10 cellular contexts compared by ENCODE assay signal in the genomic region with DNA sequence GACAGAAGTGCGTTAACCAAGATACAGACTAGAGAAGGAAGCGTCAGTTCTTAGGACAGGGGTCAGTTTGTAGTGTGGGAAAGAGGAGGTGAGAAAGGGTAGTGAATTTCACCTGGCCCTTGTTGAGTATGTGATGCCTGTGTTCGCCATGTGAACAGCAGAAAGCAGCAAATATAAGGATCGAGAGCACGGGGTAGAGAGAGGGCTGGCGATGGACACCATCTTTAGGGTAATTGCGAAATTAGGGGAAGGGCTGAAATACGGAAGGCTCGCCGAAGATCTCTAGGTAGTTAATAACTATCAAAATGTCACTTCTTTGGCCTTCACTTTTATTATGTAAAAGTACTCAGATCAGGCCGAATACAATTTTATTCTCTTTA. TPM values are rescaled to one million over a fixed set of nuclear protein-coding genes. Genes with fewer than 3 reads are reported as not detected.
DNase-seq lines count a peak whose midpoint lies in the region; ATAC-seq, FAIRE-seq and TF ChIP-seq lines count a peak whose summit lies in the region.
"Had no signal": no experiment of that assay in that cellular context is flagged by ENCODE, and none has a peak within 500 bp of the region (broad histone marks: within the 10 kb centered on the region; RNA-seq: fewer than 3 reads in every experiment).

No MANE protein-coding gene starts in this region.

- peaks cover 54% of the 10 kb centered on the region for H3K27me3 Mint-ChIP-seq in activated CD4-positive, alpha-beta T cell treated with anti-CD3 and anti-CD28 coated beads, Interleukin-2, amount 10 ng/mL, durations not matched to agents 7 days and 5 days
- H3K27me3 Mint-ChIP-seq in activated naive CD8-positive, alpha-beta T cell treated with anti-CD3 and anti-CD28 coated beads, Interleukin-2, amount 10 ng/mL, durations not matched to agents 7 days and 5 days: peaks cover 29% of the 10 kb centered on the region

- H3K9me3 Mint-ChIP-seq in activated CD4-positive, alpha-beta T cell treated with anti-CD3 and anti-CD28 coated beads, Interleukin-2, amount 10 ng/mL, durations not matched to agents 7 days and 5 days: no peaks in the 10 kb centered on the region
- peaks cover 1% of the 10 kb centered on the region for H3K9me3 Mint-ChIP-seq in activated naive CD8-positive, alpha-beta T cell treated with anti-CD3 and anti-CD28 coated beads, Interleukin-2, amount 10 ng/mL, durations not matched to agents 7 days and 5 days

- H3K79me2 ChIP-seq in HepG2 (ENCODE audit: insufficient read depth, low read length): peaks cover 5% of the 10 kb centered on the region

- H3K9ac ChIP-seq in HepG2 (ENCODE audit: insufficient read depth, low read depth, low read length): no peak overlapping the region
- H3K9ac ChIP-seq: SK-N-SH had no signal

- FAIRE-seq in HepG2 (lab: Jason Lieb, UNC): no peak

- no peaks in the 10 kb centered on the region for H3K9me3 ChIP-seq in HepG2 (ENCODE audit: low read length)
- no peaks in the 10 kb centered on the region for H3K9me3 ChIP-seq in suprapubic skin
- no peaks in the 10 kb centered on the region for H3K9me3 ChIP-seq in SJCRH30 (replicated peaks)
- H3K9me3 ChIP-seq: MG63, SK-N-SH had no signal

- CTCF ChIA-PET in activated CD4-positive, alpha-beta T cell treated with anti-CD3 and anti-CD28 coated beads, Interleukin-2, amount 10 ng/mL, durations not matched to agents 7 days and 5 days (lab: Charles Lee): no interaction called here
- CTCF ChIA-PET in HepG2 (lab: Yijun Ruan, JAX; ENCODE audit: low intra/inter-chr PET ratio, low total read pairs): no interaction called here

- H3K36me3 Mint-ChIP-seq in activated CD4-positive, alpha-beta T cell treated with anti-CD3 and anti-CD28 coated beads, Interleukin-2, amount 10 ng/mL, durations not matched to agents 7 days and 5 days (ENCODE audit: low read depth): no peaks in the 10 kb centered on the region
- no peaks in the 10 kb centered on the region for H3K36me3 Mint-ChIP-seq in activated naive CD8-positive, alpha-beta T cell treated with anti-CD3 and anti-CD28 coated beads, Interleukin-2, amount 10 ng/mL, durations not matched to agents 7 days and 5 days

- ATAC-seq in activated naive CD8-positive, alpha-beta T cell treated with anti-CD3 and anti-CD28 coated beads, Interleukin-2, amount 10 ng/mL, durations not matched to agents 7 days and 5 days (ENCODE audit: low read depth): no peak
- ATAC-seq in HepG2: no peak

- H3K4me2 ChIP-seq in HepG2 (ENCODE audit: low read depth, low read length): peak overlapping the region; percentile 75
- H3K4me2 ChIP-seq: SK-N-SH had no signal

- peak overlapping the region; percentile 73 for H2AFZ ChIP-seq in HepG2 (ENCODE audit: low read length)

- H3K4me1 Mint-ChIP-seq in activated CD4-positive, alpha-beta T cell treated with anti-CD3 and anti-CD28 coated beads, Interleukin-2, amount 10 ng/mL, durations not matched to agents 7 days and 5 days: peaks cover 21% of the 10 kb centered on the region
- peaks cover 25% of the 10 kb centered on the region for H3K4me1 Mint-ChIP-seq in activated naive CD8-positive, alpha-beta T cell treated with anti-CD3 and anti-CD28 coated beads, Interleukin-2, amount 10 ng/mL, durations not matched to agents 7 days and 5 days

- peak overlapping the region; percentile 61 for H3K4me3 Mint-ChIP-seq in activated CD4-positive, alpha-beta T cell treated with anti-CD3 and anti-CD28 coated beads, Interleukin-2, amount 10 ng/mL, durations not matched to agents 7 days and 5 days
- H3K4me3 Mint-ChIP-seq in activated naive CD8-positive, alpha-beta T cell treated with anti-CD3 and anti-CD28 coated beads, Interleukin-2, amount 10 ng/mL, durations not matched to agents 7 days and 5 days: peak overlapping the region; percentile 81

- no peak overlapping the region for H3K27ac Mint-ChIP-seq in activated CD4-positive, alpha-beta T cell treated with anti-CD3 and anti-CD28 coated beads, Interleukin-2, amount 10 ng/mL, durations not matched to agents 7 days and 5 days
- H3K27ac Mint-ChIP-seq in activated naive CD8-positive, alpha-beta T cell treated with anti-CD3 and anti-CD28 coated beads, Interleukin-2, amount 10 ng/mL, durations not matched to agents 7 days and 5 days: no peak overlapping the region

- in situ Hi-C loops in HepG2 (cut with HindIII; ENCODE audit: extremely low pct_ligation_motif_present, low pct_unique_long_range_greater_than_20kb): no loop called here

- no peak for TF ChIP-seq RAD21 in HepG2 (CRISPR knock-in tag; IDR thresholded peaks at IDR 0.05)

- 36% methylated on average over 11 of the region's 11 CpGs for WGBS in HepG2 (ENCODE audit: low lambda C conversion rate)
- WGBS in suprapubic skin: 78% methylated on average over 11 of the region's 11 CpGs

- H3K27me3 ChIP-seq in HepG2 (ENCODE audit: control insufficient read depth in 1 of 2, insufficient read depth in 2 of 2, low read length in 2 of 2) (no peaks in the 10 kb centered on the region; a peak in 1 of 5 replicates), suprapubic skin (peaks cover 5% of the 10 kb centered on the region), SJCRH30 (no peaks in the 10 kb centered on the region)
- H3K27me3 ChIP-seq: MG63 had no signal

- peaks cover 10% of the 10 kb centered on the region for H3K4me1 ChIP-seq in HepG2 (ENCODE audit: insufficient read depth, low read length)
- H3K4me1 ChIP-seq in suprapubic skin: peaks cover 6% of the 10 kb centered on the region
- H3K4me1 ChIP-seq in SJCRH30: peaks cover 20% of the 10 kb centered on the region

- TF ChIP-seq CTCF in HepG2 (CRISPR knock-in tag; IDR thresholded peaks at IDR 0.05) (no peak), suprapubic skin (IDR thresholded peaks at IDR 0.05) (no peak)

- H3K27ac ChIP-seq in HepG2 (ENCODE audit: extremely low read length, insufficient read depth, low read length): no peak overlapping the region
- H3K27ac ChIP-seq in suprapubic skin: no peak overlapping the region
- no peak overlapping the region for H3K27ac ChIP-seq in SJCRH30

- H4K20me1 ChIP-seq in HepG2 (ENCODE audit: insufficient read depth, low read length): no peaks in the 10 kb centered on the region

- H3K4me3 ChIP-seq in HepG2 (replicated peaks in 1 of 3; ENCODE audit: insufficient read depth in 1 of 3, low read depth in 2 of 3, low read length in 3 of 3): peak overlapping the region; percentile 27 to 74 (median 28); a peak in 4 of 6 replicates
- H3K4me3 ChIP-seq in suprapubic skin: peak overlapping the region; percentile 49
- H3K4me3 ChIP-seq in SJCRH30: no peak overlapping the region
- H3K4me3 ChIP-seq: MG63 had no signal

- intact Hi-C loops in HepG2 (cut with micrococcal nuclease; ENCODE audit: unreplicated experiment): loop anchor here (10.0 kb wide), 1 partner anchor 211 kb away; no protein-coding TSS in a partner anchor

- no peak for DNase-seq in activated CD4-positive, alpha-beta T cell treated with anti-CD3 and anti-CD28 coated beads, Interleukin-2, amount 10 ng/mL, durations not matched to agents 7 days and 5 days
- DNase-seq in activated CD4-positive, alpha-beta T cell treated with anti-CD3 and anti-CD28 coated beads for 4 hours: no peak
- no peak for DNase-seq in activated naive CD8-positive, alpha-beta T cell treated with anti-CD3 and anti-CD28 coated beads, Interleukin-2, amount 10 ng/mL, durations not matched to agents 7 days and 5 days
- DNase-seq in HepG2 (ENCODE audit: low spot score): no peak
- DNase-seq in suprapubic skin (ENCODE audit: low spot score in 2 of 2): no peak
- DNase-seq in NCI-H146 treated with DMSO at 0.1 percent for 48 hours (lab: John Stamatoyannopoulos, UW; ENCODE audit: unreplicated experiment): no peak
- DNase-seq in D341Med (ENCODE audit: low spot score): no peak
- DNase-seq in SJCRH30: no peak
- DNase-seq: MG63 had no signal

- H3K36me3 ChIP-seq in HepG2 (replicated peaks in 1 of 2; ENCODE audit: control insufficient read depth in 1 of 2, insufficient read depth in 2 of 2, low read length in 2 of 2): no peaks in the 10 kb centered on the region
- no peaks in the 10 kb centered on the region for H3K36me3 ChIP-seq in suprapubic skin
- H3K36me3 ChIP-seq in SJCRH30: no peaks in the 10 kb centered on the region
- H3K36me3 ChIP-seq: MG63 had no signal

- BruUV-seq in HepG2 (replicated peaks; lab: Mats Ljungman, UMichigan): no TSS peak

- TF ChIP-seq EP300 in HepG2 (IDR thresholded peaks at IDR 0.05; ENCODE audit: low read depth in 2 of 2, low read length in 2 of 2) (no peak), HepG2 (CRISPR knock-in tag; IDR thresholded peaks at IDR 0.05; ENCODE audit: borderline replicate concordance) (no peak), suprapubic skin (IDR thresholded peaks at IDR 0.05) (no peak)

- TF ChIP-seq POLR2A in HepG2 (IDR thresholded peaks at IDR 0.05; ENCODE audit: insufficient read depth in 1 of 2, low read depth in 2 of 2, low read length in 2 of 2) (no peak), suprapubic skin (IDR thresholded peaks at IDR 0.05) (no peak)

- POLR2A ChIA-PET in activated CD4-positive, alpha-beta T cell treated with anti-CD3 and anti-CD28 coated beads, Interleukin-2, amount 10 ng/mL, durations not matched to agents 7 days and 5 days (lab: Charles Lee): interaction anchor here (0.5 kb wide), 1 partner anchor 61 kb away, joined by 3 read pairs; no protein-coding TSS in a partner anchor
- POLR2A ChIA-PET in activated naive CD8-positive, alpha-beta T cell treated with anti-CD3 and anti-CD28 coated beads, Interleukin-2, amount 10 ng/mL, durations not matched to agents 7 days and 5 days (lab: Charles Lee): no interaction called here
- POLR2A ChIA-PET in HepG2 (lab: Yijun Ruan, JAX): no interaction called here

RNA-seq across cellular contexts. Expression of a gene that starts 6.2 kb away (rescaled TPM):
- 1 to 10 TPM; 1.2 TPM for total RNA-seq in activated CD4-positive, alpha-beta T cell treated with anti-CD3 and anti-CD28 coated beads, Interleukin-2, amount 10 ng/mL, durations not matched to agents 7 days and 5 days
- 10 to 100 TPM in 1 of 2 experiments, 1 to 10 TPM in 1; 8.7 to 11.6 TPM for total RNA-seq in activated naive CD8-positive, alpha-beta T cell treated with anti-CD3 and anti-CD28 coated beads, Interleukin-2, amount 10 ng/mL, durations not matched to agents 7 days and 5 days
- total RNA-seq in HepG2 (2016; rRNA removed; fragmentation: Illumina TruSeq; extraction: Trizol) (49.5 and 51.3 TPM in 2 replicates), suprapubic skin (10 to 100 TPM in 3 of 4 donors, 1 to 10 TPM in 1; 7.5 to 17.5 (median 12.4) TPM)
- 19.0 and 20.2 TPM in 2 replicates for total RNA-seq in HepG2 (2016; cell fraction: cytosol; rRNA removed; fragmentation: Illumina TruSeq; extraction: Trizol; ENCODE audit: low read depth)
- total RNA-seq in HepG2 (2016; cell fraction: insoluble cytoplasmic fraction; rRNA removed; fragmentation: Illumina TruSeq; extraction: Trizol): 48.3 and 49.2 TPM in 2 replicates
- total RNA-seq in HepG2 (2016; cell fraction: membrane; rRNA removed; fragmentation: Illumina TruSeq; extraction: Trizol): 66.9 and 68.4 TPM in 2 replicates
- total RNA-seq in HepG2 (2016; cell fraction: nucleus; rRNA removed; fragmentation: Illumina TruSeq; extraction: Trizol): 32.7 and 34.1 TPM in 2 replicates
- 49.7 and 54.6 TPM in 2 replicates for polyA plus RNA-seq in HepG2 (2011; rRNA removed)
- polyA plus RNA-seq in HepG2 (2011; cell fraction: cytosol; rRNA removed): 37.9 and 63.6 TPM in 2 replicates
- 18.8 and 26.3 TPM in 2 replicates for polyA plus RNA-seq in HepG2 (2011; cell fraction: nucleus; rRNA removed)
- 29.5 and 48.0 TPM in 2 replicates for polyA plus RNA-seq in HepG2 (2012)
- 20.0 and 26.6 TPM in 2 replicates for polyA plus RNA-seq in HepG2 (2016; cell fraction: cytosol; fragmentation: Illumina TruSeq; extraction: Trizol; ENCODE audit: low read depth)
- polyA plus RNA-seq in HepG2 (2016; cell fraction: insoluble cytoplasmic fraction; fragmentation: Illumina TruSeq; extraction: Trizol; ENCODE audit: low read depth): 48.3 and 55.2 TPM in 2 replicates
- 60.1 and 64.4 TPM in 2 replicates for polyA plus RNA-seq in HepG2 (2016; cell fraction: membrane; fragmentation: Illumina TruSeq; extraction: Trizol; ENCODE audit: low read depth)
- 46.5 and 51.1 TPM in 2 replicates for polyA plus RNA-seq in HepG2 (2016; cell fraction: nucleus; fragmentation: Illumina TruSeq; extraction: Trizol; ENCODE audit: insufficient read depth, low read depth)
- 60.0 and 103 TPM in 2 replicates for polyA minus RNA-seq in HepG2 (2011; rRNA and poly(A)+ RNA removed; ENCODE audit: low replicate concordance)
- polyA minus RNA-seq in HepG2 (2011; cell fraction: cytosol; rRNA and poly(A)+ RNA removed): 25.5 and 40.2 TPM in 2 replicates
- 20.6 and 29.3 TPM in 2 replicates for polyA minus RNA-seq in HepG2 (2011; cell fraction: nucleus; rRNA and poly(A)+ RNA removed)
- total RNA-seq in SJCRH30 (2014; rRNA removed; shearing (Covaris generic)): 1,979 and 2,085 TPM in 2 replicates

RNA-seq across cellular contexts. Expression of a gene that starts 44.9 kb away (rescaled TPM):
- 10 to 100 TPM; 18.5 to 19.6 TPM for total RNA-seq in activated CD4-positive, alpha-beta T cell treated with anti-CD3 and anti-CD28 coated beads, Interleukin-2, amount 10 ng/mL, durations not matched to agents 7 days and 5 days
- 10 to 100 TPM; 27.1 to 28.7 TPM for total RNA-seq in activated naive CD8-positive, alpha-beta T cell treated with anti-CD3 and anti-CD28 coated beads, Interleukin-2, amount 10 ng/mL, durations not matched to agents 7 days and 5 days
- total RNA-seq in HepG2 (2016; rRNA removed; fragmentation: Illumina TruSeq; extraction: Trizol) (8.5 and 8.7 TPM in 2 replicates), suprapubic skin (1 to 10 TPM; 1.1 to 4.6 (median 4.2) TPM)
- total RNA-seq in HepG2 (2016; cell fraction: cytosol; rRNA removed; fragmentation: Illumina TruSeq; extraction: Trizol; ENCODE audit: low read depth): 1.4 and 1.5 TPM in 2 replicates
- total RNA-seq in HepG2 (2016; cell fraction: insoluble cytoplasmic fraction; rRNA removed; fragmentation: Illumina TruSeq; extraction: Trizol): 7.4 and 7.9 TPM in 2 replicates
- total RNA-seq in HepG2 (2016; cell fraction: membrane; rRNA removed; fragmentation: Illumina TruSeq; extraction: Trizol): 3.0 and 4.0 TPM in 2 replicates
- 10.6 and 11.1 TPM in 2 replicates for total RNA-seq in HepG2 (2016; cell fraction: nucleus; rRNA removed; fragmentation: Illumina TruSeq; extraction: Trizol)
- polyA plus RNA-seq in HepG2 (2011; rRNA removed): 8.1 and 9.0 TPM in 2 replicates
- polyA plus RNA-seq in HepG2 (2011; cell fraction: cytosol; rRNA removed): 6.4 and 7.7 TPM in 2 replicates
- polyA plus RNA-seq in HepG2 (2011; cell fraction: nucleus; rRNA removed): 3.8 and 5.7 TPM in 2 replicates
- 3.7 and 5.1 TPM in 2 replicates for polyA plus RNA-seq in HepG2 (2012)
- polyA plus RNA-seq in HepG2 (2016; cell fraction: cytosol; fragmentation: Illumina TruSeq; extraction: Trizol; ENCODE audit: low read depth): 2.5 and 2.6 TPM in 2 replicates
- 10.0 and 12.3 TPM in 2 replicates for polyA plus RNA-seq in HepG2 (2016; cell fraction: insoluble cytoplasmic fraction; fragmentation: Illumina TruSeq; extraction: Trizol; ENCODE audit: low read depth)
- 3.4 and 3.6 TPM in 2 replicates for polyA plus RNA-seq in HepG2 (2016; cell fraction: membrane; fragmentation: Illumina TruSeq; extraction: Trizol; ENCODE audit: low read depth)
- 12.0 and 12.7 TPM in 2 replicates for polyA plus RNA-seq in HepG2 (2016; cell fraction: nucleus; fragmentation: Illumina TruSeq; extraction: Trizol; ENCODE audit: insufficient read depth, low read depth)
- 5.8 and 8.1 TPM in 2 replicates for polyA minus RNA-seq in HepG2 (2011; rRNA and poly(A)+ RNA removed; ENCODE audit: low replicate concordance)
- 4.9 and 5.2 TPM in 2 replicates for polyA minus RNA-seq in HepG2 (2011; cell fraction: cytosol; rRNA and poly(A)+ RNA removed)
- 6.3 and 9.1 TPM in 2 replicates for polyA minus RNA-seq in HepG2 (2011; cell fraction: nucleus; rRNA and poly(A)+ RNA removed)
- total RNA-seq in SJCRH30 (2014; rRNA removed; shearing (Covaris generic)): 39.4 and 39.9 TPM in 2 replicates

Comparison
In these comparisons a context has a peak if more than half of its experiments do, and no peak if none do; other contexts are left out.
1. RNA of a gene that starts 6.2 kb away (total RNA-seq): 1,979 to 2,085 TPM in SJCRH30; 19.0 to 68.4 TPM in HepG2, 7.5 to 17.5 TPM in suprapubic skin, 8.7 to 11.6 TPM in activated naive CD8-positive, alpha-beta T cell treated with anti-CD3 and anti-CD28 coated beads, Interleukin-2, amount 10 ng/mL, durations not matched to agents 7 days and 5 days and 1.2 TPM in activated CD4-positive, alpha-beta T cell treated with anti-CD3 and anti-CD28 coated beads, Interleukin-2, amount 10 ng/mL, durations not matched to agents 7 days and 5 days; every median in the first group is over 10 times any median in the second.